In the genomic region with DNA sequence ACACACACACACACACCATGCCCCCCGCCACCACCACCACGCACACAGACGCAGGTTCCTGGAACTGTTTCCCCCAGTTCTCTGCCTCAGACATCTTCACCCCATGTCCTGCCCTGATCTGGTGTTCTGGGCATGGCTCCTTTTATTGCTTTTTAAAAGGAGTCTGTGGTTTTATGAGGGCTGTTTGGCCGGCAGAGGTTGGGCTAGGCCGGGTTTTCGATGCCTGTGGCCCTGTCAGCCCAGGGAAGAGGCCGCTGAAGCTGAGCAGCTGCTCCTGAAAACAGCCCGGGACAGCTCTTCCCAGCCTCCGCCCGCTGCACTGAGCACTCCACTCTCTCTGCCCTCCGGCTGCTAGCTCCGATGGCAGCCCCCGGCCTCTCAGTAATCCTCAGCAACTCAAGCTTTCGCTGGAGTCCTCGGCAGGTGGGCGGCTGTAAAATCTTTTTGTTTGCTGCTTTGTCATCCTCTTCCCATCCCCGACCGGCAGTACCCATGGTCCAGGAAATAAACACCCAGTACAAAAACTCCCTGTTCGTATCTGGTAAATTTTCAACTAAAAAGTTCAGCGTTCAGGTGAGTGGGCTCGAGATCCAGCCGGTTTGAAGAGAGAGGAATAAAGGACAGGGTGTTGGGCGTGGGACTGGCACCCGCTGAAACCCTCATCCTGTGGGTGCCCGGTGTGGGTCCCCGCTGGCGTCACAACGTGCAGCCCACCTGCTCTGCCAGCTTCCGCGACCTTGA, we compare ENCODE assay signal across 8 cellular contexts.
DNase-seq lines count a peak whose midpoint lies in the region; ATAC-seq and TF ChIP-seq lines count a peak whose summit lies in the region.

No MANE protein-coding gene starts in this region.

- no peak overlapping the region for H2AFZ ChIP-seq in smooth muscle cell (ENCODE audit: low read depth)

- no peaks in the 10 kb centered on the region for H3K9me3 Mint-ChIP-seq in activated naive CD8-positive, alpha-beta T cell treated with anti-CD3 and anti-CD28 coated beads for 36 hours

- H3K4me2 ChIP-seq in smooth muscle cell = peak overlapping the region; percentile 72

- WGBS in smooth muscle cell (ENCODE audit: low lambda C conversion rate) = 32% methylated on average over 30 of the region's 30 CpGs

- peak overlapping the region; percentile 69 for H3K27ac Mint-ChIP-seq in activated naive CD8-positive, alpha-beta T cell treated with anti-CD3 and anti-CD28 coated beads for 36 hours

- DNase-seq in HT-29 (ENCODE audit: low spot score) = peak; percentile 39
- peak; percentile 18 for DNase-seq in activated naive CD8-positive, alpha-beta T cell treated with anti-CD3 and anti-CD28 coated beads for 36 hours
- peak; percentile 35 for DNase-seq in smooth muscle cell (lab: John Stamatoyannopoulos, UW; ENCODE audit: unreplicated experiment)
- DNase-seq in NCI-H1092 treated with DMSO at 0.1 percent for 48 hours (lab: John Stamatoyannopoulos, UW) = no peak
- no peak for DNase-seq in effector memory CD4-positive, alpha-beta T cell
- DNase-seq in stimulated activated CD4-positive, alpha-beta T cell treated with anti-CD3 and anti-CD28 coated beads, Interleukin-2, amount 100 ng/mL, for 24 hours = no peak

- TF ChIP-seq CTCF in smooth muscle cell (IDR thresholded peaks at IDR 0.05; ENCODE audit: borderline replicate concordance, insufficient read depth, poor library complexity, severe bottlenecking) = no peak

- no peak overlapping the region for H3K9ac ChIP-seq in iPS-18a (ENCODE audit: low read length)
- no peak overlapping the region for H3K9ac ChIP-seq in smooth muscle cell (ENCODE audit: low read depth)

- peaks cover 10% of the 10 kb centered on the region for H3K27me3 Mint-ChIP-seq in activated naive CD8-positive, alpha-beta T cell treated with anti-CD3 and anti-CD28 coated beads for 36 hours

- H3K27me3 ChIP-seq in iPS-18a (ENCODE audit: control insufficient read depth, insufficient read depth, low read length) (peaks cover 28% of the 10 kb centered on the region), smooth muscle cell (ENCODE audit: low read depth) (peaks cover 3% of the 10 kb centered on the region)
- no peaks in the 10 kb centered on the region for H3K27me3 ChIP-seq in effector memory CD4-positive, alpha-beta T cell (replicated peaks; ENCODE audit: control insufficient read depth, insufficient read depth, low read length, poor library complexity, severe bottlenecking)

- no peaks in the 10 kb centered on the region for H3K9me3 ChIP-seq in iPS-18a (ENCODE audit: control insufficient read depth, low read depth, low read length)
- H3K9me3 ChIP-seq in smooth muscle cell (replicated peaks; ENCODE audit: low read depth) = no peaks in the 10 kb centered on the region
- H3K9me3 ChIP-seq in effector memory CD4-positive, alpha-beta T cell (ENCODE audit: control insufficient read depth, low read length) = no peaks in the 10 kb centered on the region

- no peaks in the 10 kb centered on the region for H3K36me3 ChIP-seq in iPS-18a (ENCODE audit: control insufficient read depth, low read depth, low read length)
- no peaks in the 10 kb centered on the region for H3K36me3 ChIP-seq in smooth muscle cell (ENCODE audit: low read depth)
- no peaks in the 10 kb centered on the region for H3K36me3 ChIP-seq in effector memory CD4-positive, alpha-beta T cell (ENCODE audit: control insufficient read depth, insufficient read depth, low read length)

- peaks cover 13% of the 10 kb centered on the region for H3K4me1 Mint-ChIP-seq in activated naive CD8-positive, alpha-beta T cell treated with anti-CD3 and anti-CD28 coated beads for 36 hours

- H3K4me3 ChIP-seq in iPS-18a (ENCODE audit: low read length) (peak overlapping the region; percentile 12), smooth muscle cell (peak overlapping the region; percentile 18)
- H3K4me3 ChIP-seq in effector memory CD4-positive, alpha-beta T cell (ENCODE audit: insufficient read depth, low read depth, low read length, poor library complexity, severe bottlenecking) = no peak overlapping the region

- peaks cover 32% of the 10 kb centered on the region for H3K4me1 ChIP-seq in iPS-18a (ENCODE audit: control insufficient read depth, low read depth, low read length)
- peaks cover 28% of the 10 kb centered on the region for H3K4me1 ChIP-seq in smooth muscle cell (ENCODE audit: low read depth)
- no peaks in the 10 kb centered on the region for H3K4me1 ChIP-seq in effector memory CD4-positive, alpha-beta T cell (ENCODE audit: control insufficient read depth, insufficient read depth, low read length, poor library complexity, severe bottlenecking)

- no peaks in the 10 kb centered on the region for H3K36me3 Mint-ChIP-seq in activated naive CD8-positive, alpha-beta T cell treated with anti-CD3 and anti-CD28 coated beads for 36 hours

- no peaks in the 10 kb centered on the region for H4K20me1 ChIP-seq in smooth muscle cell (ENCODE audit: low read depth)

- peak overlapping the region; percentile 64 for H3K4me3 Mint-ChIP-seq in activated naive CD8-positive, alpha-beta T cell treated with anti-CD3 and anti-CD28 coated beads for 36 hours

- no peaks in the 10 kb centered on the region for H3K79me2 ChIP-seq in smooth muscle cell (ENCODE audit: low read depth)

- ATAC-seq in GM21423 (IDR thresholded peaks at IDR 0.05; ENCODE audit: unreplicated experiment) = no peak

- H3K27ac ChIP-seq in iPS-18a (ENCODE audit: low read length) (no peak overlapping the region), smooth muscle cell (ENCODE audit: low read depth) (no peak overlapping the region)
- H3K27ac ChIP-seq in effector memory CD4-positive, alpha-beta T cell (ENCODE audit: insufficient read depth, low read length, poor library complexity, severe bottlenecking) = no peak overlapping the region

- peaks cover 12% of the 10 kb centered on the region for H3F3A ChIP-seq in smooth muscle cell (ENCODE audit: low read depth)

Comparison
In these comparisons a context has a peak if more than half of its experiments do, and no peak if none do; other contexts are left out.
1. DNase-seq: peak in HT-29 (single experiment), activated naive CD8-positive, alpha-beta T cell treated with anti-CD3 and anti-CD28 coated beads for 36 hours (single experiment) and smooth muscle cell (single experiment); none in NCI-H1092 treated with DMSO at 0.1 percent for 48 hours (single experiment), effector memory CD4-positive, alpha-beta T cell (0 of 3) and stimulated activated CD4-positive, alpha-beta T cell treated with anti-CD3 and anti-CD28 coated beads, Interleukin-2, amount 100 ng/mL, for 24 hours (0 of 2).